Comparison of ENCODE assay signal across 9 cellular contexts in the genomic region with DNA sequence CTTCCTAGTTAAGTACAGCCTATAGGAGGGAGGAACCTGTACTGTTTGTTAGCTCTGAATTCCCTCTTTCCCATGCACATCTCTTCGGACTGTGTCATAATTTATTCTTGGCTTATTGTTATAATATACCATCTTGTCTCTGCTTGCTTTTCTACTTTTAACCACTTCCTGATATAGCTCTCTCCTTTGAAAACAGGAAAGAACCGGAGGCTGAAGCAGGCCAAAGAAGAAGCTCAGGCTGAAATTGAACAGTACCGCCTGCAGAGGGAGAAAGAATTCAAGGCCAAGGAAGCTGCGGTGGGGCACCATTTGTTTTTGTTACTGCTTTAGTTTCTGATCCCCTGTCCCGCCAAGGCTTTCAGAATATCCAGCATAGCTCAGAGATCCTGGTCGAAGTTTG. TPM values are rescaled to one million over a fixed set of nuclear protein-coding genes. Genes with fewer than 3 reads are reported as not detected.
DNase-seq lines count a peak whose midpoint lies in the region; ATAC-seq and TF ChIP-seq lines count a peak whose summit lies in the region.
"Had no signal": no experiment of that assay in that cellular context is flagged by ENCODE, and none has a peak within 500 bp of the region (broad histone marks: within the 10 kb centered on the region; RNA-seq: fewer than 3 reads in every experiment).

No MANE protein-coding gene starts in this region.

- H3K27me3 Mint-ChIP-seq in T-cell: no peaks in the 10 kb centered on the region
- no peaks in the 10 kb centered on the region for H3K27me3 Mint-ChIP-seq in MCF 10A (ENCODE audit: insufficient read depth, unreplicated experiment)

- in situ Hi-C loops in G401 (cut with HindIII; ENCODE audit: low sequenced_read_pairs): no loop called here

- no TSS peak for BruUV-seq in MCF 10A (replicated peaks; lab: Mats Ljungman, UMichigan)

- TF ChIP-seq CTCF in MCF 10A (IDR thresholded peaks at IDR 0.05; ENCODE audit: unreplicated experiment): no peak
- no peak for TF ChIP-seq CTCF in mucosa of descending colon (IDR thresholded peaks at IDR 0.05)

- H3K9me3 Mint-ChIP-seq in T-cell: no peaks in the 10 kb centered on the region
- no peaks in the 10 kb centered on the region for H3K9me3 Mint-ChIP-seq in MCF 10A (ENCODE audit: unreplicated experiment)

- peak overlapping the region; percentile 72 to 97 (median 75) for H3K4me3 Mint-ChIP-seq in T-cell
- peak overlapping the region; percentile 56 for H3K4me3 Mint-ChIP-seq in MCF 10A (ENCODE audit: unreplicated experiment)

- POLR2A ChIA-PET in T-cell (lab: Charles Lee) (interaction anchor here (0.6 to 1.5 kb wide), 8 partner anchors 13 to 678 kb away, joined by 3 to 14 read pairs (median 4); no protein-coding TSS in a partner anchor), MCF 10A (lab: Yijun Ruan, JAX) (interaction anchor here (0.9 to 2.7 kb wide), 4 partner anchors 7 to 61 kb away, joined by 3 to 15 read pairs (median 10); partner anchors contain the start of gene TMEM268)

- peaks cover 38% of the 10 kb centered on the region for H3K4me1 ChIP-seq in mucosa of descending colon (ENCODE audit: low read depth)

- peaks cover 33% of the 10 kb centered on the region for H3K36me3 Mint-ChIP-seq in T-cell
- peaks cover 81% of the 10 kb centered on the region for H3K36me3 Mint-ChIP-seq in MCF 10A (ENCODE audit: insufficient read depth, unreplicated experiment)

- peaks cover 75% of the 10 kb centered on the region in 3 donors for H3K4me1 Mint-ChIP-seq in T-cell
- H3K4me1 Mint-ChIP-seq in MCF 10A (ENCODE audit: insufficient read depth, unreplicated experiment): peaks cover 30% of the 10 kb centered on the region

- H3K36me3 ChIP-seq in mucosa of descending colon (ENCODE audit: low read depth): no peaks in the 10 kb centered on the region
- H3K36me3 ChIP-seq: ovary had no signal

- DNase-seq in T-cell (peak; percentile 43 to 76 (median 62)), MCF 10A (ENCODE audit: unreplicated experiment) (no peak), mucosa of descending colon (peak in 1 of 3 donors; percentile 43), G401 (ENCODE audit: low spot score) (no peak), HuH-7.5 (ENCODE audit: low spot score) (no peak), NK-92 (lab: John Stamatoyannopoulos, UW; ENCODE audit: unreplicated experiment) (no peak)

- CTCF ChIA-PET in T-cell (lab: Charles Lee): interaction anchor here (0.6 to 3.4 kb wide), 31 partner anchors 8 to 1424 kb away, joined by 3 to 95 read pairs (median 4); partner anchors contain the start of gene TMEM268 (in 2 of the 2)
- CTCF ChIA-PET in MCF 10A (lab: Yijun Ruan, JAX): interaction anchor here (1.0 to 2.1 kb wide), 10 partner anchors 12 to 319 kb away, joined by 3 to 6 read pairs (median 4); no protein-coding TSS in a partner anchor

- H3K27ac Mint-ChIP-seq in T-cell: peak overlapping the region; percentile 95 to 98
- H3K27ac Mint-ChIP-seq in MCF 10A (ENCODE audit: low read depth, unreplicated experiment): peak overlapping the region; percentile 88

- intact Hi-C loops in MCF 10A (cut with micrococcal nuclease) (loop anchor here (2.0 kb wide), 1 partner anchor 60 kb away; no protein-coding TSS in a partner anchor), mucosa of descending colon (cut with DNase I, micrococcal nuclease) (no loop called here)

- H3K9me3 ChIP-seq in mucosa of descending colon: no peaks in the 10 kb centered on the region
- H3K9me3 ChIP-seq: ovary had no signal

- ATAC-seq in GM18498 (IDR thresholded peaks at IDR 0.05; ENCODE audit: unreplicated experiment) (peak; percentile 23), T-cell (replicated peaks in 1 of 4) (peak; percentile 61 to 70 (median 68)), mucosa of descending colon (peak; percentile 16), GM18861 (IDR thresholded peaks at IDR 0.05; ENCODE audit: unreplicated experiment) (no peak)

- no peak overlapping the region for H3K4me3 ChIP-seq in mucosa of descending colon
- H3K4me3 ChIP-seq: ovary had no signal

RNA-seq across cellular contexts. Expression of gene ATP6V1G1, which starts 4.8 kb away (rescaled TPM):
- total RNA-seq in T-cell: 100 to 1,000 TPM in 4 of 5 donors, 10 to 100 TPM in 1; 99.2 to 109 (median 103) TPM
- total RNA-seq in MCF 10A (2022): 87.1 and 118 TPM in 2 replicates
- 10 to 100 TPM; 55.3 to 74.5 (median 69.9) TPM for total RNA-seq in mucosa of descending colon
- total RNA-seq in G401 (2014; rRNA removed; shearing (Covaris generic)): 235 and 237 TPM in 2 replicates

RNA-seq across cellular contexts. Expression of gene TMEM268, which starts 18.7 kb away (rescaled TPM):
- 10 to 100 TPM; 12.2 to 20.0 (median 18.3) TPM for total RNA-seq in T-cell
- 19.9 and 20.7 TPM in 2 replicates for total RNA-seq in MCF 10A (2022)
- 10 to 100 TPM in 1 of 3 donors, 1 to 10 TPM in 2; 6.6 to 16.9 (median 7.5) TPM for total RNA-seq in mucosa of descending colon
- 16.4 and 22.2 TPM in 2 replicates for total RNA-seq in G401 (2014; rRNA removed; shearing (Covaris generic))

Comparison
In these comparisons a context has a peak if more than half of its experiments do, and no peak if none do; other contexts are left out.
1. DNase-seq: peak in T-cell (34 of 34); none in MCF 10A (single experiment), G401 (single experiment), HuH-7.5 (single experiment) and NK-92 (single experiment).